Comparison of ENCODE assay signal across 1 cellular context in the genomic region with DNA sequence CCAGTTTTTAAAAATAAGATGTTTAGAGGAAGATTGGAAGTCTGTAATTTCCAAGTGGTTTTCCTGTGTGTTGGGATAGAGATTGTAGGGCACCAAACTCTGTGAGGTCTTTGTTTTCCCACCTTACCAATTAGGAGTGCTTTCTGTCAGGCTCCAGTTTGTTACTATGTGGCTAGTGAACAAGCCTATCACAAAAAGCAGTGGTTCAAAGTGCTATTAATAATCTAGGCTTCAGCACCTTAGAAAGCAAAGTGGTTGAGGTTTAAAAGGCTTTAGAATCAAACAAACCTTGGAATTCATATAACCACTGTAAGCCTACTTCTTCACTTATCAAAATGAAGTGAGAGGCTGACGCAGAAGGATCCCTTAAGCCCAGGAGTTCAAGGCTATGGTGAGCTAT.
TF ChIP-seq lines count a peak whose summit lies in the region.

No MANE protein-coding gene starts in this region.

TF ChIP-seq in HCT116, 20 proteins besides CTCF, POLR2A, EP300 and RAD21 (continued from another document):
- TF ChIP-seq, protein P1, sequence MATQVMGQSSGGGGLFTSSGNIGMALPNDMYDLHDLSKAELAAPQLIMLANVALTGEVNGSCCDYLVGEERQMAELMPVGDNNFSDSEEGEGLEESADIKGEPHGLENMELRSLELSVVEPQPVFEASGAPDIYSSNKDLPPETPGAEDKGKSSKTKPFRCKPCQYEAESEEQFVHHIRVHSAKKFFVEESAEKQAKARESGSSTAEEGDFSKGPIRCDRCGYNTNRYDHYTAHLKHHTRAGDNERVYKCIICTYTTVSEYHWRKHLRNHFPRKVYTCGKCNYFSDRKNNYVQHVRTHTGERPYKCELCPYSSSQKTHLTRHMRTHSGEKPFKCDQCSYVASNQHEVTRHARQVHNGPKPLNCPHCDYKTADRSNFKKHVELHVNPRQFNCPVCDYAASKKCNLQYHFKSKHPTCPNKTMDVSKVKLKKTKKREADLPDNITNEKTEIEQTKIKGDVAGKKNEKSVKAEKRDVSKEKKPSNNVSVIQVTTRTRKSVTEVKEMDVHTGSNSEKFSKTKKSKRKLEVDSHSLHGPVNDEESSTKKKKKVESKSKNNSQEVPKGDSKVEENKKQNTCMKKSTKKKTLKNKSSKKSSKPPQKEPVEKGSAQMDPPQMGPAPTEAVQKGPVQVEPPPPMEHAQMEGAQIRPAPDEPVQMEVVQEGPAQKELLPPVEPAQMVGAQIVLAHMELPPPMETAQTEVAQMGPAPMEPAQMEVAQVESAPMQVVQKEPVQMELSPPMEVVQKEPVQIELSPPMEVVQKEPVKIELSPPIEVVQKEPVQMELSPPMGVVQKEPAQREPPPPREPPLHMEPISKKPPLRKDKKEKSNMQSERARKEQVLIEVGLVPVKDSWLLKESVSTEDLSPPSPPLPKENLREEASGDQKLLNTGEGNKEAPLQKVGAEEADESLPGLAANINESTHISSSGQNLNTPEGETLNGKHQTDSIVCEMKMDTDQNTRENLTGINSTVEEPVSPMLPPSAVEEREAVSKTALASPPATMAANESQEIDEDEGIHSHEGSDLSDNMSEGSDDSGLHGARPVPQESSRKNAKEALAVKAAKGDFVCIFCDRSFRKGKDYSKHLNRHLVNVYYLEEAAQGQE (IDR thresholded peaks at IDR 0.05; ENCODE audit: low read depth) = no peak
- no peak for TF ChIP-seq EZH2 (IDR thresholded peaks at IDR 0.05)
- TF ChIP-seq EGR1 (IDR thresholded peaks at IDR 0.05; ENCODE audit: low read depth) = no peak
- TF ChIP-seq SRF (IDR thresholded peaks at IDR 0.05; ENCODE audit: low read depth) = no peak
- TF ChIP-seq ELF1 (IDR thresholded peaks at IDR 0.05; ENCODE audit: borderline replicate concordance, low read depth) = no peak
- TF ChIP-seq ZFX (IDR thresholded peaks at IDR 0.05) = no peak
- no peak for TF ChIP-seq ZNF274 (IDR thresholded peaks at IDR 0.05; ENCODE audit: low read depth, low read length)
- no peak for TF ChIP-seq FOSL1 (IDR thresholded peaks at IDR 0.05; ENCODE audit: low read depth)
- no peak for TF ChIP-seq CBX3 (IDR thresholded peaks at IDR 0.05; ENCODE audit: low read depth)
- TF ChIP-seq, protein P2, sequence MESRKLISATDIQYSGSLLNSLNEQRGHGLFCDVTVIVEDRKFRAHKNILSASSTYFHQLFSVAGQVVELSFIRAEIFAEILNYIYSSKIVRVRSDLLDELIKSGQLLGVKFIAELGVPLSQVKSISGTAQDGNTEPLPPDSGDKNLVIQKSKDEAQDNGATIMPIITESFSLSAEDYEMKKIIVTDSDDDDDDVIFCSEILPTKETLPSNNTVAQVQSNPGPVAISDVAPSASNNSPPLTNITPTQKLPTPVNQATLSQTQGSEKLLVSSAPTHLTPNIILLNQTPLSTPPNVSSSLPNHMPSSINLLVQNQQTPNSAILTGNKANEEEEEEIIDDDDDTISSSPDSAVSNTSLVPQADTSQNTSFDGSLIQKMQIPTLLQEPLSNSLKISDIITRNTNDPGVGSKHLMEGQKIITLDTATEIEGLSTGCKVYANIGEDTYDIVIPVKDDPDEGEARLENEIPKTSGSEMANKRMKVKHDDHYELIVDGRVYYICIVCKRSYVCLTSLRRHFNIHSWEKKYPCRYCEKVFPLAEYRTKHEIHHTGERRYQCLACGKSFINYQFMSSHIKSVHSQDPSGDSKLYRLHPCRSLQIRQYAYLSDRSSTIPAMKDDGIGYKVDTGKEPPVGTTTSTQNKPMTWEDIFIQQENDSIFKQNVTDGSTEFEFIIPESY (IDR thresholded peaks at IDR 0.05; ENCODE audit: extremely low read depth, insufficient replicate concordance, low read length) = no peak
- no peak for TF ChIP-seq JUND (IDR thresholded peaks at IDR 0.05)
- TF ChIP-seq, protein P3, sequence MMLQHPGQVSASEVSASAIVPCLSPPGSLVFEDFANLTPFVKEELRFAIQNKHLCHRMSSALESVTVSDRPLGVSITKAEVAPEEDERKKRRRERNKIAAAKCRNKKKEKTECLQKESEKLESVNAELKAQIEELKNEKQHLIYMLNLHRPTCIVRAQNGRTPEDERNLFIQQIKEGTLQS (IDR thresholded peaks at IDR 0.05) = no peak
- no peak for TF ChIP-seq EZH2phosphoT487 (IDR thresholded peaks at IDR 0.05; ENCODE audit: borderline replicate concordance)
- no peak for TF ChIP-seq POLR2AphosphoS5 (IDR thresholded peaks at IDR 0.05; ENCODE audit: low read depth, low read length)
- no peak for TF ChIP-seq SP1 (IDR thresholded peaks at IDR 0.05; ENCODE audit: low read depth)
- TF ChIP-seq, protein P4, sequence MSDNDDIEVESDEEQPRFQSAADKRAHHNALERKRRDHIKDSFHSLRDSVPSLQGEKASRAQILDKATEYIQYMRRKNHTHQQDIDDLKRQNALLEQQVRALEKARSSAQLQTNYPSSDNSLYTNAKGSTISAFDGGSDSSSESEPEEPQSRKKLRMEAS (IDR thresholded peaks at IDR 0.05) = no peak
- no peak for TF ChIP-seq CEBPB (IDR thresholded peaks at IDR 0.05; ENCODE audit: low read depth)
